Comparison of ENCODE assay signal across 25 cellular contexts in genomic region chr5:95020382-95020781, GRCh38.
DNase-seq lines count a peak whose midpoint lies in the region; ATAC-seq and TF ChIP-seq lines count a peak whose summit lies in the region.
"Had no signal": no experiment of that assay in that cellular context is flagged by ENCODE, and none has a peak within 500 bp of the region (broad histone marks: within the 10 kb centered on the region; RNA-seq: fewer than 3 reads in every experiment).

No MANE protein-coding gene starts in this region.

- H3K27me3 ChIP-seq in tibial nerve, result no peaks in the 10 kb centered on the region
- H3K27me3 ChIP-seq: Peyer's patch had no signal

- H3K4me3 Mint-ChIP-seq in stimulated activated naive B cell treated with anti-CD40 and anti-IgM and Interleukin-4, amounts not matched to agents 10 μg/mL and 1 μg/mL and 100 μg/mL, for 72 hours, result peak overlapping the region in 1 of 2 donors; percentile 11
- no peak overlapping the region for H3K4me3 Mint-ChIP-seq in T-helper 2 cell treated with Interferon-gamma antibody and Interleukin-4, amounts not matched to agents 5 μg/mL and 100 μg/mL, for 36 hours
- H3K4me3 Mint-ChIP-seq: CD4-positive, alpha-beta T cell; T-helper 1 cell treated with Interleukin-12 subunit alpha and Interleukin-12 subunit beta and Interleukin-4 antibody, amounts not matched to agents 30 μg/mL and 1 μg/mL, for 36 hours had no signal

- 49 to 64% methylated on average over 2 of the region's 2 CpGs for WGBS in tibial nerve, 2 donors

- no peak overlapping the region for H3K27ac Mint-ChIP-seq in stimulated activated naive B cell treated with anti-CD40 and anti-IgM and Interleukin-4, amounts not matched to agents 10 μg/mL and 1 μg/mL and 100 μg/mL, for 72 hours
- no peak overlapping the region for H3K27ac Mint-ChIP-seq in T-helper 2 cell treated with Interferon-gamma antibody and Interleukin-4, amounts not matched to agents 5 μg/mL and 100 μg/mL, for 36 hours
- H3K27ac Mint-ChIP-seq: CD4-positive, alpha-beta T cell; T-helper 1 cell treated with Interleukin-12 subunit alpha and Interleukin-12 subunit beta and Interleukin-4 antibody, amounts not matched to agents 30 μg/mL and 1 μg/mL, for 36 hours had no signal

- no peaks in the 10 kb centered on the region for H3K9me3 Mint-ChIP-seq in stimulated activated naive B cell treated with anti-CD40 and anti-IgM and Interleukin-4, amounts not matched to agents 10 μg/mL and 1 μg/mL and 100 μg/mL, for 72 hours
- no peaks in the 10 kb centered on the region for H3K9me3 Mint-ChIP-seq in T-helper 2 cell treated with Interferon-gamma antibody and Interleukin-4, amounts not matched to agents 5 μg/mL and 100 μg/mL, for 36 hours
- H3K9me3 Mint-ChIP-seq: CD4-positive, alpha-beta T cell; T-helper 1 cell treated with Interleukin-12 subunit alpha and Interleukin-12 subunit beta and Interleukin-4 antibody, amounts not matched to agents 30 μg/mL and 1 μg/mL, for 36 hours had no signal

- H3K27ac ChIP-seq in tibial nerve, result no peak overlapping the region
- H3K27ac ChIP-seq: Peyer's patch had no signal

- H3K27me3 Mint-ChIP-seq in stimulated activated naive B cell treated with anti-CD40 and anti-IgM and Interleukin-4, amounts not matched to agents 10 μg/mL and 1 μg/mL and 100 μg/mL, for 72 hours, result no peaks in the 10 kb centered on the region
- peaks cover 2% of the 10 kb centered on the region for H3K27me3 Mint-ChIP-seq in T-helper 2 cell treated with Interferon-gamma antibody and Interleukin-4, amounts not matched to agents 5 μg/mL and 100 μg/mL, for 36 hours (ENCODE audit: low read depth)
- H3K27me3 Mint-ChIP-seq: CD4-positive, alpha-beta T cell had no signal

- no peak for TF ChIP-seq CTCF in tibial nerve (IDR thresholded peaks at IDR 0.05)

- TF ChIP-seq POLR2A in tibial nerve (IDR thresholded peaks at IDR 0.05), result no peak

- no peaks in the 10 kb centered on the region for H3K4me1 ChIP-seq in tibial nerve
- H3K4me1 ChIP-seq: Peyer's patch had no signal

- ATAC-seq in HG02885 (IDR thresholded peaks at IDR 0.05; ENCODE audit: poor library complexity, unreplicated experiment), result peak; percentile 50
- ATAC-seq in stimulated activated naive B cell treated with anti-CD40 and anti-IgM and Interleukin-4, amounts not matched to agents 10 μg/mL and 1 μg/mL and 100 μg/mL, for 72 hours (replicated peaks), result peak; percentile 27 to 63
- ATAC-seq: HCT116 had no signal

- H3K36me3 Mint-ChIP-seq in stimulated activated naive B cell treated with anti-CD40 and anti-IgM and Interleukin-4, amounts not matched to agents 10 μg/mL and 1 μg/mL and 100 μg/mL, for 72 hours, result no peaks in the 10 kb centered on the region
- H3K36me3 Mint-ChIP-seq in T-helper 2 cell treated with Interferon-gamma antibody and Interleukin-4, amounts not matched to agents 5 μg/mL and 100 μg/mL, for 36 hours (ENCODE audit: low read depth), result no peaks in the 10 kb centered on the region

- DNase-seq in NOMO-1 treated with DMSO at 0.1 percent for 48 hours (lab: John Stamatoyannopoulos, UW; ENCODE audit: unreplicated experiment) (peak; percentile 40), NOMO-1 treated with dmso at 0.1 percent for 144 hours (lab: John Stamatoyannopoulos, UW; ENCODE audit: unreplicated experiment) (no peak), MV-4-11 (lab: John Stamatoyannopoulos, UW) (peak; percentile 23), tibial nerve (ENCODE audit: low spot score in 2 of 2) (no peak), globus pallidus (ENCODE audit: low spot score) (no peak)
- no peak for DNase-seq in stimulated activated naive B cell treated with anti-CD40 and anti-IgM and Interleukin-4, amounts not matched to agents 10 μg/mL and 1 μg/mL and 100 μg/mL, for 72 hours
- no peak for DNase-seq in T-helper 2 cell treated with Interferon-gamma antibody and Interleukin-4, amounts not matched to agents 5 μg/mL and 100 μg/mL, for 36 hours (ENCODE audit: low spot score)
- DNase-seq: 8988T; ACHN; CD4-positive, alpha-beta T cell; COR-L47; DMS53; IMR-90; KG1; NCI-H1694; NCI-H2029 treated with DMSO at 0.1 percent for 48 hours; NCI-H2227 treated with DMSO at 0.1 percent for 48 hours; NCI-H526 treated with DMSO at 0.1 percent for 48 hours; OCI-M1; Peyer's patch; SHP77 treated with DMSO at 0.1 percent for 48 hours; T1000 had no signal

- peaks cover 2 to 28% of the 10 kb centered on the region in 2 donors for H3K4me1 Mint-ChIP-seq in stimulated activated naive B cell treated with anti-CD40 and anti-IgM and Interleukin-4, amounts not matched to agents 10 μg/mL and 1 μg/mL and 100 μg/mL, for 72 hours
- H3K4me1 Mint-ChIP-seq in T-helper 2 cell treated with Interferon-gamma antibody and Interleukin-4, amounts not matched to agents 5 μg/mL and 100 μg/mL, for 36 hours (ENCODE audit: low read depth), result peaks cover 13% of the 10 kb centered on the region

- H3K4me3 ChIP-seq in tibial nerve, result no peak overlapping the region
- H3K4me3 ChIP-seq: Peyer's patch had no signal

- H3K36me3 ChIP-seq in tibial nerve, result no peaks in the 10 kb centered on the region
- H3K36me3 ChIP-seq: Peyer's patch had no signal

- no peaks in the 10 kb centered on the region for H3K9me3 ChIP-seq in tibial nerve
- H3K9me3 ChIP-seq: Peyer's patch had no signal

- no peak for TF ChIP-seq EP300 in tibial nerve (IDR thresholded peaks at IDR 0.05)

Comparison
In these comparisons a context has a peak if more than half of its experiments do, and no peak if none do; other contexts are left out.
1. DNase-seq: peak in NOMO-1 treated with DMSO at 0.1 percent for 48 hours (single experiment) and MV-4-11 (single experiment); none in NOMO-1 treated with dmso at 0.1 percent for 144 hours (single experiment), stimulated activated naive B cell treated with anti-CD40 and anti-IgM and Interleukin-4, amounts not matched to agents 10 μg/mL and 1 μg/mL and 100 μg/mL, for 72 hours (single experiment), T-helper 2 cell treated with Interferon-gamma antibody and Interleukin-4, amounts not matched to agents 5 μg/mL and 100 μg/mL, for 36 hours (single experiment), tibial nerve (0 of 2) and globus pallidus (single experiment).